12 cellular contexts compared by ENCODE assay signal in genomic region chr10:48671914-48672595, GRCh38. TPM values are rescaled to one million over a fixed set of nuclear protein-coding genes. Genes with fewer than 3 reads are reported as not detected.
DNase-seq lines count a peak whose midpoint lies in the region; ATAC-seq and TF ChIP-seq lines count a peak whose summit lies in the region.
"Had no signal": no experiment of that assay in that cellular context is flagged by ENCODE, and none has a peak within 500 bp of the region (broad histone marks: within the 10 kb centered on the region; RNA-seq: fewer than 3 reads in every experiment).

No MANE protein-coding gene starts in this region.

- no peak overlapping the region for H2BK20ac ChIP-seq in H9 (ENCODE audit: low read depth, low read length, poor library complexity, severe bottlenecking)

- H3K9me3 ChIP-seq in spleen (no peaks in the 10 kb centered on the region), thyroid gland (no peaks in the 10 kb centered on the region), stomach (no peaks in the 10 kb centered on the region), H9 (ENCODE audit: control insufficient read depth, low read depth, low read length) (no peaks in the 10 kb centered on the region)
- H3K9me3 ChIP-seq: ascending aorta had no signal

- H3K27me3 ChIP-seq in spleen (replicated peaks in 1 of 7), result peaks cover 0 to 11% (median 0%) of the 10 kb centered on the region in 7 donors
- no peaks in the 10 kb centered on the region for H3K27me3 ChIP-seq in thyroid gland
- H3K27me3 ChIP-seq in stomach, result peaks cover 0 to 20% (median 7%) of the 10 kb centered on the region in 3 donors
- H3K27me3 ChIP-seq in H9 (ENCODE audit: insufficient read depth, low read length), result no peaks in the 10 kb centered on the region
- H3K27me3 ChIP-seq: ascending aorta, heart left ventricle had no signal

- no peak overlapping the region for H3K9ac ChIP-seq in H9 (ENCODE audit: extremely low read depth, insufficient read length, low read length)

- H4K20me1 ChIP-seq in H9 (ENCODE audit: control insufficient read depth, insufficient read depth, insufficient read length), result no peaks in the 10 kb centered on the region

- H3K14ac ChIP-seq in H9 (ENCODE audit: insufficient read depth, low read length), result no peak overlapping the region

- H3K4me1 ChIP-seq in spleen (peaks cover 4 to 59% (median 30%) of the 10 kb centered on the region in 6 donors), thyroid gland (no peaks in the 10 kb centered on the region), stomach (no peaks in the 10 kb centered on the region), H9 (ENCODE audit: insufficient read depth, low read length) (no peaks in the 10 kb centered on the region)
- H3K4me1 ChIP-seq: ascending aorta had no signal

- 0 out of 7 replicates have a peak overlapping the region, but pooled peaks of 1 of the 3 experiments have one; percentile 52 for H3K27ac Mint-ChIP-seq in H9

- H2AK5ac ChIP-seq in H9 (ENCODE audit: insufficient read length, low read length), result no peak overlapping the region

- H3K23me2 ChIP-seq in H9 (ENCODE audit: insufficient read length, low read depth, low read length, poor library complexity, severe bottlenecking), result no peaks in the 10 kb centered on the region

- H2BK120ac ChIP-seq in H9 (ENCODE audit: low read depth, low read length, poor library complexity, severe bottlenecking), result no peak overlapping the region

- WGBS in spleen, 5 donors, result 53 to 81% (median 63%) methylated on average over 11 to 26 of the region's 26 CpGs
- 77 to 83% methylated on average over 18 to 19 of the region's 26 CpGs for WGBS in thyroid gland, 2 donors
- 64 to 81% (median 71%) methylated on average over 11 to 26 of the region's 26 CpGs for WGBS in stomach, 5 donors
- no CpG with 5 or more reads among the region's 26 CpGs for WGBS in H9 (ENCODE audit: extremely low coverage, insufficient read length, low lambda C conversion rate)

- H3K4ac ChIP-seq in H9 (ENCODE audit: low read depth, low read length), result no peak overlapping the region

- no peak overlapping the region for H3K23ac ChIP-seq in H9 (ENCODE audit: insufficient read length, low read depth, low read length)

- intact Hi-C loops in spleen (cut with DNase I; ENCODE audit: low total_unique reads) (no loop called here), thyroid gland (cut with DNase I) (no loop called here), stomach (cut with DNase I; ENCODE audit: low total_unique reads) (no loop called here)

- TF ChIP-seq POLR2A in spleen (IDR thresholded peaks at IDR 0.05) (peak in 1 of 3 donors; percentile 33), thyroid gland (IDR thresholded peaks at IDR 0.05) (no peak), stomach (IDR thresholded peaks at IDR 0.05) (no peak)

- H3K4me3 Mint-ChIP-seq in H9, result peak overlapping the region in 1 of 2 experiments; percentile 20; a peak in 1 of 5 replicates

- H3K56ac ChIP-seq in H9 (ENCODE audit: insufficient read length, low read depth, low read length), result no peak overlapping the region

- no peak overlapping the region for H4K8ac ChIP-seq in H9 (replicated peaks; ENCODE audit: insufficient read length, low read depth, low read length)

- H2BK5ac ChIP-seq in H9 (ENCODE audit: insufficient read length, low read length), result no peak overlapping the region

- H2BK15ac ChIP-seq in H9 (ENCODE audit: low read depth, low read length), result no peak overlapping the region

- no peak overlapping the region for H3K4me2 ChIP-seq in H9 (ENCODE audit: insufficient read depth, insufficient read length, low read length)

- H2BK12ac ChIP-seq in H9 (ENCODE audit: insufficient read length, low read depth, low read length), result no peak overlapping the region

- H3K79me2 ChIP-seq in H9 (ENCODE audit: insufficient read depth, low read length), result no peaks in the 10 kb centered on the region

- DNase-seq in spleen, result peak; percentile 89
- DNase-seq in thyroid gland, result no peak
- DNase-seq in stimulated activated CD4-positive, alpha-beta T cell treated with anti-CD3 and anti-CD28 coated beads, Interleukin-4, amount 100 ng/mL, for 1 hour, result no peak
- no peak for DNase-seq in stomach
- DNase-seq in H9, result no peak
- DNase-seq: NCI-H1436 treated with DMSO at 0.1 percent for 48 hours, T1000 had no signal

- TF ChIP-seq EP300 in stomach (IDR thresholded peaks at IDR 0.05), result no peak

- no peak overlapping the region for H2AFZ ChIP-seq in H9 (ENCODE audit: low read length)

- ATAC-seq in GM18858 (IDR thresholded peaks at IDR 0.05; ENCODE audit: unreplicated experiment) (peak; percentile 28), GM21825 (IDR thresholded peaks at IDR 0.05; ENCODE audit: unreplicated experiment) (peak; percentile 46), HG03521 (IDR thresholded peaks at IDR 0.05; ENCODE audit: unreplicated experiment) (peak; percentile 33)

- H3K4me1 Mint-ChIP-seq in H9, result peaks cover 8 to 17% of the 10 kb centered on the region in 2 experiments

- peaks cover 10% of the 10 kb centered on the region for H3K27me3 Mint-ChIP-seq in H9 (ENCODE audit: low read depth)

- no peak overlapping the region for H4K5ac ChIP-seq in H9 (ENCODE audit: insufficient read length, low read depth, low read length)

- H3K79me1 ChIP-seq in H9 (ENCODE audit: insufficient read depth, low read depth, low read length, poor library complexity, severe bottlenecking), result no peaks in the 10 kb centered on the region

- H3K36me3 Mint-ChIP-seq in H9 (ENCODE audit: insufficient read depth in 1 of 3, low read depth in 3 of 3), result no peaks in the 10 kb centered on the region

- H3K18ac ChIP-seq in H9 (ENCODE audit: insufficient read length, low read depth, low read length), result no peak overlapping the region

- no peaks in the 10 kb centered on the region; a peak in 2 of 5 replicates for H3K9me3 Mint-ChIP-seq in H9

- TF ChIP-seq CTCF in spleen (IDR thresholded peaks at IDR 0.05 in 8 of 11, conservative IDR thresholded peaks at IDR 0.05 in 3 of 11) (no peak), thyroid gland (IDR thresholded peaks at IDR 0.05) (no peak), stomach (IDR thresholded peaks at IDR 0.05) (no peak), H9 (conservative IDR thresholded peaks at IDR 0.05) (no peak)

- peak overlapping the region; percentile 68 to 94 (median 87) for H3K27ac ChIP-seq in spleen
- no peak overlapping the region for H3K27ac ChIP-seq in thyroid gland
- H3K27ac ChIP-seq in stomach, result peak overlapping the region in 1 of 5 donors; percentile 20
- no peak overlapping the region for H3K27ac ChIP-seq in H9 (ENCODE audit: insufficient read length, low read depth, low read length)
- H3K27ac ChIP-seq: ascending aorta had no signal

- H3K4me3 ChIP-seq in spleen (peak overlapping the region in 1 of 8 donors; percentile 48), thyroid gland (replicated peaks in 1 of 3) (no peak overlapping the region), stomach (no peak overlapping the region)
- H3K4me3 ChIP-seq: ascending aorta had no signal

- no peak overlapping the region for H4K91ac ChIP-seq in H9 (ENCODE audit: insufficient read length, low read depth, low read length)

- H3K36me3 ChIP-seq in spleen, result no peaks in the 10 kb centered on the region
- H3K36me3 ChIP-seq in thyroid gland, result no peaks in the 10 kb centered on the region
- H3K36me3 ChIP-seq in stomach, result no peaks in the 10 kb centered on the region
- H3K36me3 ChIP-seq: ascending aorta, heart left ventricle had no signal

- H3T11ph ChIP-seq in H9 (ENCODE audit: low read length), result no peak overlapping the region

RNA-seq across cellular contexts. Expression of gene WDFY4, which starts 12.6 kb away (rescaled TPM):
- 100 to 1,000 TPM in 3 of 7 donors, 10 to 100 TPM in 4; 72.1 to 120 (median 96.8) TPM for total RNA-seq in spleen
- polyA plus RNA-seq in spleen, result 10 to 100 TPM; 31.7 to 49.7 (median 39.0) TPM
- 1 to 10 TPM; 1.0 to 3.5 (median 1.2) TPM for total RNA-seq in thyroid gland
- total RNA-seq in stomach, result 1 to 10 TPM; 1.2 to 8.0 (median 7.0) TPM
- 1 to 10 TPM in 2 of 3 donors, under 1 TPM in 1; 0.15 to 1.4 (median 1.1) TPM for polyA plus RNA-seq in stomach
- total RNA-seq in H9 (2021), result not detected in 2 replicates

Comparison
In these comparisons a context has a peak if more than half of its experiments do, and no peak if none do; other contexts are left out.
1. H3K27ac ChIP-seq: peak in spleen (8 of 8); none in thyroid gland (0 of 3) and H9 (single experiment).
2. RNA of gene WDFY4, which starts 12.6 kb away (total RNA-seq): 72.1 to 120 TPM in spleen; 1.2 to 8.0 TPM in stomach, 1.0 to 3.5 TPM in thyroid gland and not detected in H9; every median in the first group is over 4 times any median in the second.
3. Peak in every context shown above with its lines, with median percentiles within 50 percentile points of each other: ATAC-seq.